ENCODE assay signal across 10 cellular contexts in genomic region chr7:156474241-156474743, GRCh38.
DNase-seq lines count a peak whose midpoint lies in the region; ATAC-seq and TF ChIP-seq lines count a peak whose summit lies in the region.
"Had no signal": no experiment of that assay in that cellular context is flagged by ENCODE, and none has a peak within 500 bp of the region (broad histone marks: within the 10 kb centered on the region; RNA-seq: fewer than 3 reads in every experiment).

No MANE protein-coding gene starts in this region.

- H3K4me1 Mint-ChIP-seq in naive thymus-derived CD8-positive, alpha-beta T cell, result no peaks in the 10 kb centered on the region
- H3K4me1 Mint-ChIP-seq in glutamatergic neuron (ENCODE audit: low read depth, unreplicated experiment), result no peaks in the 10 kb centered on the region

- H3K27ac Mint-ChIP-seq in naive thymus-derived CD8-positive, alpha-beta T cell, result no peak overlapping the region
- no peak overlapping the region for H3K27ac Mint-ChIP-seq in glutamatergic neuron (ENCODE audit: unreplicated experiment)
- H3K27ac Mint-ChIP-seq: T-helper 1 cell treated with Interleukin-12 subunit alpha and Interleukin-12 subunit beta and Interleukin-4 antibody, amounts not matched to agents 30 μg/mL and 1 μg/mL, for 36 hours had no signal

- no peak overlapping the region for H3K4me3 ChIP-seq in SK-N-SH (ENCODE audit: low read depth in 2 of 2, low read length in 1 of 2)

- no peaks in the 10 kb centered on the region for H3K36me3 ChIP-seq in SK-N-SH (replicated peaks in 1 of 2; ENCODE audit: control insufficient read depth in 1 of 2, insufficient read depth in 2 of 2, low read length in 1 of 2)

- no peaks in the 10 kb centered on the region for H3K9me2 ChIP-seq in SK-N-SH

- TF ChIP-seq CTCF in SK-N-SH (IDR thresholded peaks at IDR 0.05) (no peak), glutamatergic neuron (IDR thresholded peaks at IDR 0.05; ENCODE audit: partially characterized antibody, unreplicated experiment) (no peak)

- no peaks in the 10 kb centered on the region for H4K20me1 ChIP-seq in SK-N-SH (ENCODE audit: insufficient read depth)

- POLR2A ChIA-PET in SK-N-SH (lab: Yijun Ruan, JAX), result no interaction called here
- POLR2A ChIA-PET in naive thymus-derived CD8-positive, alpha-beta T cell (lab: Charles Lee), result no interaction called here

- no peak for TF ChIP-seq RAD21 in SK-N-SH (IDR thresholded peaks at IDR 0.05; ENCODE audit: low read length)

- no peaks in the 10 kb centered on the region for H3K9me3 ChIP-seq in SK-N-SH

- TF ChIP-seq EP300 in SK-N-SH (IDR thresholded peaks at IDR 0.05; ENCODE audit: borderline replicate concordance in 1 of 2, low read depth in 1 of 2, low read length in 1 of 2), result no peak

- H2AFZ ChIP-seq in SK-N-SH (ENCODE audit: low read depth), result no peak overlapping the region

- no peaks in the 10 kb centered on the region for H3K79me2 ChIP-seq in SK-N-SH (ENCODE audit: insufficient read depth)

- ATAC-seq in GM18868 (IDR thresholded peaks at IDR 0.05; ENCODE audit: unreplicated experiment), result peak; percentile 70
- no peak for ATAC-seq in naive thymus-derived CD8-positive, alpha-beta T cell

- no peaks in the 10 kb centered on the region for H3K9me3 Mint-ChIP-seq in naive thymus-derived CD8-positive, alpha-beta T cell
- no peaks in the 10 kb centered on the region for H3K9me3 Mint-ChIP-seq in glutamatergic neuron (ENCODE audit: unreplicated experiment)
- H3K9me3 Mint-ChIP-seq: T-helper 1 cell treated with Interleukin-12 subunit alpha and Interleukin-12 subunit beta and Interleukin-4 antibody, amounts not matched to agents 30 μg/mL and 1 μg/mL, for 36 hours had no signal

- no peaks in the 10 kb centered on the region for H3K36me3 Mint-ChIP-seq in naive thymus-derived CD8-positive, alpha-beta T cell
- peaks cover 9% of the 10 kb centered on the region for H3K36me3 Mint-ChIP-seq in glutamatergic neuron (ENCODE audit: unreplicated experiment)

- peaks cover 15 to 52% (median 31%) of the 10 kb centered on the region in 5 donors for H3K27me3 Mint-ChIP-seq in naive thymus-derived CD8-positive, alpha-beta T cell
- no peaks in the 10 kb centered on the region for H3K27me3 Mint-ChIP-seq in glutamatergic neuron (ENCODE audit: unreplicated experiment)

- 42% methylated on average over 7 of the region's 7 CpGs for WGBS in SK-N-SH (ENCODE audit: low lambda C conversion rate)

- peaks cover 7% of the 10 kb centered on the region; the same call in 1 of the 2 replicates for H3K27me3 ChIP-seq in SK-N-SH (ENCODE audit: insufficient read depth)

- no peaks in the 10 kb centered on the region for H3F3A ChIP-seq in SK-N-SH (replicated peaks; ENCODE audit: insufficient read depth)

- H3K4me1 ChIP-seq in SK-N-SH (ENCODE audit: control insufficient read depth in 1 of 2, insufficient read depth in 2 of 2, low read depth in 1 of 2, low read length in 1 of 2), result no peaks in the 10 kb centered on the region

- H3K4me3 Mint-ChIP-seq in naive thymus-derived CD8-positive, alpha-beta T cell, result no peak overlapping the region
- H3K4me3 Mint-ChIP-seq in glutamatergic neuron (ENCODE audit: unreplicated experiment), result no peak overlapping the region
- H3K4me3 Mint-ChIP-seq: T-helper 1 cell treated with Interleukin-12 subunit alpha and Interleukin-12 subunit beta and Interleukin-4 antibody, amounts not matched to agents 30 μg/mL and 1 μg/mL, for 36 hours had no signal

- H3K27ac ChIP-seq in SK-N-SH (ENCODE audit: low read depth in 2 of 2, low read length in 1 of 2), result no peak overlapping the region

- peak; percentile 53 to 73 for DNase-seq in NOMO-1 (lab: John Stamatoyannopoulos, UW; ENCODE audit: unreplicated experiment in 2 of 2)
- DNase-seq in dedifferentiated amniotic fluid mesenchymal stem cell (ENCODE audit: extremely low spot score), result peak; percentile 24
- peak; percentile 65 for DNase-seq in myocyte (ENCODE audit: low read depth)
- DNase-seq in SK-N-SH, result no peak
- no peak for DNase-seq in naive thymus-derived CD8-positive, alpha-beta T cell
- no peak for DNase-seq in NCI-H2196 treated with DMSO at 0.1 percent for 48 hours (lab: John Stamatoyannopoulos, UW; ENCODE audit: unreplicated experiment)
- no peak for DNase-seq in glutamatergic neuron
- DNase-seq: NCI-H510A had no signal

- no peak overlapping the region for H3K9ac ChIP-seq in SK-N-SH

- H3K4me2 ChIP-seq in SK-N-SH, result no peak overlapping the region

- CTCF ChIA-PET in SK-N-SH (lab: Yijun Ruan, JAX), result interaction anchor here (0.8 to 3.6 kb wide), 10 partner anchors 9 to 679 kb away, joined by 3 to 11 read pairs (median 4); no protein-coding TSS in a partner anchor

TF ChIP-seq in SK-N-SH, 30 proteins besides CTCF, POLR2A, EP300 and RAD21:
- no peak for TF ChIP-seq POLR2AphosphoS5 (IDR thresholded peaks at IDR 0.05; ENCODE audit: low read depth, low read length)
- no peak for TF ChIP-seq MXI1 (IDR thresholded peaks at IDR 0.05; ENCODE audit: low read depth, low read length)

Comparison
In these comparisons a context has a peak if more than half of its experiments do, and no peak if none do; other contexts are left out.
1. DNase-seq: peak in NOMO-1 (2 of 2), dedifferentiated amniotic fluid mesenchymal stem cell (single experiment) and myocyte (single experiment); none in SK-N-SH (single experiment), naive thymus-derived CD8-positive, alpha-beta T cell (0 of 10), NCI-H2196 treated with DMSO at 0.1 percent for 48 hours (single experiment) and glutamatergic neuron (single experiment).